ENCODE assay signal across 13 cellular contexts in the genomic region with DNA sequence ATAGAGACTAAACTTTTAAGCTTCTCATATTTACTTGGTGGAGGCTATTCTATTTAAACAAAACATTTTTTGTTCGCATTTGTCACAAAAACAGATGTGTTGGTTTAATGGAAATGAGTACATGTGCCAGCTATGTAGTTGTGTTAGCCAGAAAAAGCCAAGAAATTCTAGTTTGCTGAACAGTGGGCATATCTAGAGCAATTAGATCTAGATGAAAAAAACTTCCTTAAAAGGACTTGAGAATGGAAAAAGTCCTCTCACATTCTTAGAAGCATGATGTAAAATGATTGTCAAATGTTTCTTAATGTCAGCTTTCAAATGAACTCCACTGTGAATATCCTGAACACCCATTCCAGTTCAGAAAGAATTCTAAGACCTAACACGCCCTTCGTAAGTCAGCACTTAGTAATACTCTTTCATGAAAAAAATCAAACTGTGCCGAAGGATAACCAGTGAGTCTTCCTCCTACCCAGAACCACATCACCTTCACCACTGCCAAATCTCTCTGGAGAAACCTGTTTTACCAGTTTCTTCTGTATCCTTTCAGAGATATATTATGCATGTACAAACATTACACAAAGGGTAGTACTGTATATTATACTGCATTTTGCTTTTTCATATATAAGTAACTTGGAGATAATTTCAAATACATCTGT. TPM values are rescaled to one million over a fixed set of nuclear protein-coding genes. Genes with fewer than 3 reads are reported as not detected.
DNase-seq lines count a peak whose midpoint lies in the region; ATAC-seq, FAIRE-seq and TF ChIP-seq lines count a peak whose summit lies in the region.
"Had no signal": no experiment of that assay in that cellular context is flagged by ENCODE, and none has a peak within 500 bp of the region (broad histone marks: within the 10 kb centered on the region; RNA-seq: fewer than 3 reads in every experiment).

No MANE protein-coding gene starts in this region.

- no peaks in the 10 kb centered on the region for H3K79me2 ChIP-seq in mammary epithelial cell (ENCODE audit: insufficient read depth, low read length)

- H2AFZ ChIP-seq in mammary epithelial cell (ENCODE audit: low read depth, low read length), result no peak overlapping the region

- ATAC-seq in right lobe of liver, result no peak

- H3K27me3 ChIP-seq in mammary epithelial cell (ENCODE audit: insufficient read depth, low read length) (peaks cover 1% of the 10 kb centered on the region), right lobe of liver (no peaks in the 10 kb centered on the region)

- H3K9ac ChIP-seq in mammary epithelial cell (ENCODE audit: insufficient read depth, low read length), result no peak overlapping the region

- peak; percentile 11 for FAIRE-seq in D721Med (lab: Jason Lieb, UNC)
- FAIRE-seq in RCC 7860 (lab: Jason Lieb, UNC), result no peak

- TF ChIP-seq CTCF in D721Med (IDR thresholded peaks at IDR 0.05; ENCODE audit: insufficient read depth, missing control alignments), result no peak
- TF ChIP-seq CTCF in mammary epithelial cell (conservative IDR thresholded peaks at IDR 0.05 in 1 of 2, IDR thresholded peaks at IDR 0.05 in 1 of 2; ENCODE audit: extremely low read depth in 1 of 2, insufficient read depth in 1 of 2, low read depth in 1 of 2, low read length in 2 of 2), result no peak
- no peak for TF ChIP-seq CTCF in right lobe of liver (IDR thresholded peaks at IDR 0.05)

- BruUV-seq in mammary epithelial cell (replicated peaks; lab: Mats Ljungman, UMichigan), result TSS peak; percentile 81

- in situ Hi-C loops in mammary epithelial cell (cut with MboI; ENCODE audit: low sequenced_read_pairs in 2 of 2), result no loop called here

- peak overlapping the region; percentile 55 for H3K4me2 ChIP-seq in mammary epithelial cell (ENCODE audit: insufficient read depth, low read depth, low read length)

- dilution Hi-C loops in mammary epithelial cell (cut with HindIII; ENCODE audit: low sequenced_read_pairs), result no loop called here

- WGBS in mammary epithelial cell (ENCODE audit: low coverage, missing lambda C conversion rate), result 31% methylated on average over 4 of the region's 4 CpGs
- 66% methylated on average over 4 of the region's 4 CpGs for WGBS in right lobe of liver (ENCODE audit: insufficient coverage, low coverage, low lambda C conversion rate, missing lambda C conversion rate)

- intact Hi-C loops in mammary epithelial cell (cut with micrococcal nuclease) (loop anchor here (2.0 to 5.0 kb wide), 2 partner anchors 27 to 64 kb away; no protein-coding TSS in a partner anchor), right lobe of liver (cut with DNase I) (no loop called here)

- H4K20me1 ChIP-seq in mammary epithelial cell (ENCODE audit: insufficient read depth, low read length), result no peaks in the 10 kb centered on the region

- no peaks in the 10 kb centered on the region for H3K9me3 ChIP-seq in mammary epithelial cell (replicated peaks; ENCODE audit: insufficient read depth, low read length)
- no peaks in the 10 kb centered on the region for H3K9me3 ChIP-seq in right lobe of liver

- H3K27ac ChIP-seq in mammary epithelial cell (ENCODE audit: insufficient read depth, low read depth, low read length) (peak overlapping the region; percentile 87), right lobe of liver (no peak overlapping the region)

- H3K4me1 ChIP-seq in mammary epithelial cell (ENCODE audit: insufficient read depth, low read length) (peaks cover 5% of the 10 kb centered on the region), right lobe of liver (no peaks in the 10 kb centered on the region)

- H3K36me3 ChIP-seq in mammary epithelial cell (ENCODE audit: insufficient read depth, low read length) (peaks cover 2% of the 10 kb centered on the region), right lobe of liver (no peaks in the 10 kb centered on the region)

- DNase-seq in D721Med (ENCODE audit: insufficient read length, low spot score), result no peak
- DNase-seq in NCI-H1105 (lab: John Stamatoyannopoulos, UW), result peak; percentile 45
- peak; percentile 92 for DNase-seq in mammary epithelial cell
- peak; percentile 25 for DNase-seq in myocyte (ENCODE audit: low read depth)
- no peak for DNase-seq in right lobe of liver
- no peak for DNase-seq in NCI-H226
- DNase-seq in stimulated activated CD4-positive, alpha-beta T cell treated with anti-CD3 and anti-CD28 coated beads, Interleukin-2, amount 100 ng/mL, for 48 hours, result no peak
- no peak for DNase-seq in RCC 7860 (ENCODE audit: low spot score)
- DNase-seq: activated naive CD4-positive, alpha-beta T cell treated with anti-CD3 and anti-CD28 coated beads, Interleukin-2, amount 50 U/mL, for 16 hours; CD4-positive, alpha-beta T cell; kidney glomerular epithelial cell; NCI-H1694; T-helper 2 cell had no signal

- peak overlapping the region in 2 of 3 experiments; percentile 23 to 29 for H3K4me3 ChIP-seq in mammary epithelial cell (replicated peaks in 1 of 3; ENCODE audit: insufficient read depth in 1 of 3, low read depth in 2 of 3, low read length in 3 of 3)
- no peak overlapping the region for H3K4me3 ChIP-seq in right lobe of liver

- CTCF ChIA-PET in mammary epithelial cell (lab: Charles Lee; ENCODE audit: low non-redundant PET), result interaction anchor here (0.6 kb wide), 1 partner anchor 43 kb away, joined by 4 read pairs; no protein-coding TSS in a partner anchor

- no peak for TF ChIP-seq POLR2A in right lobe of liver (IDR thresholded peaks at IDR 0.05)

RNA-seq across cellular contexts. Expression of gene PHKA1, which starts 28.2 kb away (rescaled TPM):
- total RNA-seq in mammary epithelial cell (10 to 100 TPM; 11.2 to 12.0 TPM), myocyte (11.9 and 12.9 TPM in 2 replicates), right lobe of liver (1 to 10 TPM in 4 of 6 experiments, under 1 TPM in 2; 0.92 to 2.5 (median 1.7) TPM)
- polyA plus RNA-seq in mammary epithelial cell, result 7.6 TPM
- 19.3 TPM for polyA minus RNA-seq in mammary epithelial cell
- 8.9 TPM for polyA plus RNA-seq in myocyte (2012)

Comparison
In these comparisons a context has a peak if more than half of its experiments do, and no peak if none do; other contexts are left out.
1. DNase-seq: peak in NCI-H1105 (single experiment), mammary epithelial cell (single experiment) and myocyte (single experiment); none in D721Med (single experiment), right lobe of liver (0 of 3), NCI-H226 (single experiment), stimulated activated CD4-positive, alpha-beta T cell treated with anti-CD3 and anti-CD28 coated beads, Interleukin-2, amount 100 ng/mL, for 48 hours (0 of 2) and RCC 7860 (single experiment).
2. H3K4me3 ChIP-seq: peak in mammary epithelial cell (2 of 3); none in right lobe of liver (0 of 3).